ENCODE assay signal across 26 cellular contexts in the genomic region with DNA sequence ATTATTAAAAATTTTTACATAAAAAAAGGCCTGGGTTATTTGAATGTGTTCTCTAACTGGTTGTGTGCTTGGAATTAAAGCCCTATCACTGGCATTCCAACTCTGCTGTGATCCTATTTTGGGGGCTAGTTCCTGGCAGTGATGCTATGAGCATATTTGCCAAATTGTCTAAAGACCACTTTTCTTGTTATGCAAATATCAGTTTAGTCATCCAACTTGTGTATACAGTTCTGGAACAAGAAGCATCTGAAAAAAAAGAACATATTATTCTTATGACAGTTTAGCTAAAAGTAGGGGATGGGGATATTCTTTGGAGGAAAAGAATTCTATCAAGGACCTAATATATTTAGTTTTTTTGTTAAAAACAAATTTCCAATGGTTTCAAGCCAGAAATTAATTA.
"Had no signal": no experiment of that assay in that cellular context is flagged by ENCODE, and none has a peak within 500 bp of the region (broad histone marks: within the 10 kb centered on the region; RNA-seq: fewer than 3 reads in every experiment).

No MANE protein-coding gene starts in this region.

- H3K27me3 ChIP-seq: left lung, right atrium auricular region, right lobe of liver, transverse colon, upper lobe of left lung, vagina had no signal

- H3K9me3 ChIP-seq: lower lobe of right lung, right atrium auricular region, right lobe of liver, transverse colon, upper lobe of left lung, vagina had no signal

- ATAC-seq: left colon; left lung; lower lobe of right lung; naive thymus-derived CD8-positive, alpha-beta T cell; right lobe of liver; stimulated activated effector memory CD8-positive, alpha-beta T cell treated with anti-CD3 and anti-CD28 coated beads, Interleukin-12 subunit alpha, Interleukin-12 subunit beta, amount 100 ng/mL, for 72 hours had no signal

- DNase-seq: hippocampal formation; kidney; left colon; left lung; lower lobe of right lung; mammary epithelial cell; mesenchymal stem cell; naive thymus-derived CD8-positive, alpha-beta T cell; nucleus accumbens; right lobe of liver; stimulated activated CD4-positive, alpha-beta T cell treated with anti-CD3 and anti-CD28 coated beads, Interleukin-12 subunit alpha, Interleukin-12 subunit beta, amount 100 ng/mL, for 4 hours; stimulated activated CD4-positive, alpha-beta T cell treated with anti-CD3 and anti-CD28 coated beads, Interleukin-15, amount 100 ng/mL, for 24 hours; stimulated activated CD4-positive, alpha-beta T cell treated with anti-CD3 and anti-CD28 coated beads, Interleukin-2, amount 100 ng/mL, for 24 hours; stimulated activated CD4-positive, alpha-beta T cell treated with anti-CD3 and anti-CD28 coated beads, Interleukin-4, amount 100 ng/mL, for 1 hour; stimulated activated naive CD4-positive, alpha-beta T cell; transverse colon; upper lobe of left lung had no signal

- H3K27ac Mint-ChIP-seq: naive thymus-derived CD8-positive, alpha-beta T cell; nephron; progenitor cell of endocrine pancreas; stimulated activated effector memory CD8-positive, alpha-beta T cell treated with anti-CD3 and anti-CD28 coated beads, Interleukin-12 subunit alpha, Interleukin-12 subunit beta, amount 100 ng/mL, for 72 hours; stimulated activated naive CD8-positive, alpha-beta T cell treated with anti-CD3 and anti-CD28 coated beads, Interleukin-15, Interleukin-2, amounts not matched to agents 100 ng/mL and 50 ng/mL, for 24 hours had no signal

- H3K27ac ChIP-seq: left lung, lower lobe of right lung, right atrium auricular region, right lobe of liver, skin epidermis, transverse colon, upper lobe of left lung, vagina had no signal

- H3K4me1 ChIP-seq: left lung, lower lobe of right lung, right atrium auricular region, right lobe of liver, transverse colon, upper lobe of left lung, vagina had no signal

- H3K4me1 Mint-ChIP-seq: naive thymus-derived CD8-positive, alpha-beta T cell; nephron; neural crest cell; stimulated activated effector memory CD8-positive, alpha-beta T cell treated with anti-CD3 and anti-CD28 coated beads, Interleukin-12 subunit alpha, Interleukin-12 subunit beta, amount 100 ng/mL, for 72 hours had no signal

- H3K27me3 Mint-ChIP-seq: naive thymus-derived CD8-positive, alpha-beta T cell; progenitor cell of endocrine pancreas; stimulated activated naive CD8-positive, alpha-beta T cell treated with anti-CD3 and anti-CD28 coated beads, Interleukin-15, Interleukin-2, amounts not matched to agents 100 ng/mL and 50 ng/mL, for 24 hours had no signal

- H3K4me3 Mint-ChIP-seq: naive thymus-derived CD8-positive, alpha-beta T cell; nephron; neural crest cell; stimulated activated effector memory CD8-positive, alpha-beta T cell treated with anti-CD3 and anti-CD28 coated beads, Interleukin-12 subunit alpha, Interleukin-12 subunit beta, amount 100 ng/mL, for 72 hours; stimulated activated naive CD8-positive, alpha-beta T cell treated with anti-CD3 and anti-CD28 coated beads, Interleukin-15, Interleukin-2, amounts not matched to agents 100 ng/mL and 50 ng/mL, for 24 hours had no signal

- FAIRE-seq: islet of Langerhans, kidney had no signal

- H3K36me3 ChIP-seq: left lung, lower lobe of right lung, right atrium auricular region, right lobe of liver, transverse colon, upper lobe of left lung, vagina had no signal

- H3K4me3 ChIP-seq: left lung, lower lobe of right lung, right atrium auricular region, right lobe of liver, skin epidermis, transverse colon, upper lobe of left lung, vagina had no signal

- H3K36me3 Mint-ChIP-seq: stimulated activated effector memory CD8-positive, alpha-beta T cell treated with anti-CD3 and anti-CD28 coated beads, Interleukin-12 subunit alpha, Interleukin-12 subunit beta, amount 100 ng/mL, for 72 hours had no signal
